ENCODE assay signal across 1 cellular context in the genomic region with DNA sequence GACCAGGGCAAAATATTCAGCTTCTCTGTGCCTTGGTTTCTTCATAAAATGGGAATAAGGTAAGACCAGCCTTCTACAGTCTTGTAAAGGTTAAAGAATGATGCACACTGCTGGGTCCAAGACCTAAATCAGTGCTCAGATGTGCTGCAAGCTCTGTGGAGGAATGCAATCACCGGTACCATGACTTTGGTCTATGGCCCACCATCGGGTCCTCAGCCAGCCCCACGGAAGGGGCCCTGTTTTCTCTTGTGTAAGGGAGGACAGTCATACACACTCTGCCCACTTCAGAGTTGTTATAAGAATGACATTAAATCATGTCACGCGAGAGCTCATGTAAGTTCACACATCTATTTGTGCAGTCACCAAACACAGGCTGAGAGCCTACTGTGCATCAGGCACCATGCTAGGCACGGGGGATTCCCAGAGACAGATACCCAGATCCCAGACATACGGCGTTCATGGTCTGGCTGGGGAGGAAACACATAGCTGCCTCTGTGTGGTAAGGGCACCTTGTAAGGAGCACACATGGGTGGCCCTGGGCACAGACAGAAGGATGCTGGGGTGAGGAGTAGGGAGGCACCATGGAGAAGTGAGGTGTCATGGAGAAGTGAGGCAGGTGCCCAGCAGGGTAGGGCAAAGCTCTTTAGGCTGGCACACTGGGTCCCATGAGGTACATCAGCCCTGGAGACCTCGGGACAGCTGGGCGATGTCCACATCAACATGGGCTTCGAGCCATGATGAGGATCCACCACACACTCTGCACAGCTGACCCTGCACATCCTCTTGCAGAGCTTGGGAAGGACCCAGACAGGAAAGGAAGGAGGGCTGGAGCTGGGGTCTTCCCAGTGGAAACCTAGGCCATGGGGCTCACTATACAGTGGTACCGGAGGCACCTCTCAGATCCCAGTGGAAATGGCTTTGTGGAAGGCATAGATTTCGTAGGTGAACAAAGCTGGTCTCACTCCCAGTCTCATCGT.
TF ChIP-seq lines count a peak whose summit lies in the region.

No MANE protein-coding gene starts in this region.

TF ChIP-seq in H1, 55 proteins besides CTCF, POLR2A, EP300 and RAD21:
- TF ChIP-seq GTF2F1 (IDR thresholded peaks at IDR 0.05; ENCODE audit: borderline replicate concordance, low read depth, low read length) (no peak), ZNF274 (IDR thresholded peaks at IDR 0.05; ENCODE audit: borderline replicate concordance, extremely low read depth, low read length) (no peak), TBP (IDR thresholded peaks at IDR 0.05; ENCODE audit: low read depth, low read length) (no peak), JUND (IDR thresholded peaks at IDR 0.05; ENCODE audit: low read length) (no peak), KDM1A (IDR thresholded peaks at IDR 0.05; ENCODE audit: borderline replicate concordance, low read length) (no peak), NANOG (IDR thresholded peaks at IDR 0.05; ENCODE audit: insufficient read depth, low read depth, low read length, poor library complexity, severe bottlenecking) (no peak)
- TF ChIP-seq, protein P1, sequence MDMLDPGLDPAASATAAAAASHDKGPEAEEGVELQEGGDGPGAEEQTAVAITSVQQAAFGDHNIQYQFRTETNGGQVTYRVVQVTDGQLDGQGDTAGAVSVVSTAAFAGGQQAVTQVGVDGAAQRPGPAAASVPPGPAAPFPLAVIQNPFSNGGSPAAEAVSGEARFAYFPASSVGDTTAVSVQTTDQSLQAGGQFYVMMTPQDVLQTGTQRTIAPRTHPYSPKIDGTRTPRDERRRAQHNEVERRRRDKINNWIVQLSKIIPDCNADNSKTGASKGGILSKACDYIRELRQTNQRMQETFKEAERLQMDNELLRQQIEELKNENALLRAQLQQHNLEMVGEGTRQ (IDR thresholded peaks at IDR 0.05; ENCODE audit: low read length): no peak
